2 cellular contexts compared by ENCODE assay signal in genomic region chr1:28329395-28330153, GRCh38.
TF ChIP-seq lines count a peak whose summit lies in the region.

No MANE protein-coding gene starts in this region.

TF ChIP-seq in A549, 52 proteins besides CTCF, POLR2A, EP300 and RAD21:
- TF ChIP-seq JUN (IDR thresholded peaks at IDR 0.05): 0 out of 5 replicates have a peak, but pooled peaks of 1 of the 2 experiments have one; percentile 3
- no peak for TF ChIP-seq HMGXB4 (CRISPR knock-in tag; IDR thresholded peaks at IDR 0.05; ENCODE audit: borderline replicate concordance)
- TF ChIP-seq TP53 (CRISPR knock-in tag; IDR thresholded peaks at IDR 0.05): no peak
- TF ChIP-seq MYC (IDR thresholded peaks at IDR 0.05; ENCODE audit: borderline replicate concordance, low read length): no peak
- TF ChIP-seq NPAS2 (CRISPR knock-in tag; IDR thresholded peaks at IDR 0.05; ENCODE audit: borderline replicate concordance): no peak

TF ChIP-seq in GM23338, 12 proteins besides CTCF, POLR2A, EP300 and RAD21:
- TF ChIP-seq REST (IDR thresholded peaks at IDR 0.05; ENCODE audit: unreplicated experiment): no peak
